ENCODE assay signal across 8 cellular contexts in genomic region chr21:33071878-33072306, GRCh38. TPM values are rescaled to one million over a fixed set of nuclear protein-coding genes. Genes with fewer than 3 reads are reported as not detected.
A peak's percentile ranks its signal among the peaks of the same experiment; 100 is the strongest.
DNase-seq lines count a peak whose midpoint lies in the region; ATAC-seq and TF ChIP-seq lines count a peak whose summit lies in the region.

No MANE protein-coding gene starts in this region.

- no peak overlapping the region for H3K27ac Mint-ChIP-seq in activated naive CD4-positive, alpha-beta T cell treated with anti-CD3 and anti-CD28 coated beads, Interleukin-2, amount 10 ng/mL, durations not matched to agents 7 days and 5 days

- H3K27me3 ChIP-seq in adipocyte (replicated peaks; ENCODE audit: control insufficient read depth, insufficient read depth, low read length): peaks cover 87% of the 10 kb centered on the region
- H3K27me3 ChIP-seq in upper lobe of left lung: peaks cover 0 to 27% (median 12%) of the 10 kb centered on the region in 4 donors

- H3K9me3 Mint-ChIP-seq in activated naive CD4-positive, alpha-beta T cell treated with anti-CD3 and anti-CD28 coated beads, Interleukin-2, amount 10 ng/mL, durations not matched to agents 7 days and 5 days: no peaks in the 10 kb centered on the region

- peaks cover 16% of the 10 kb centered on the region for H3K9me3 ChIP-seq in adipocyte (ENCODE audit: control insufficient read depth, low read length)
- peaks cover 0 to 9% (median 5%) of the 10 kb centered on the region in 4 donors for H3K9me3 ChIP-seq in upper lobe of left lung

- ATAC-seq in left lobe of liver: peak; percentile 28
- peak in 1 of 2 donors; percentile 34 for ATAC-seq in upper lobe of left lung (ENCODE audit: low FRiP score in 2 of 2)
- no peak for ATAC-seq in GM19328 (IDR thresholded peaks at IDR 0.05; ENCODE audit: unreplicated experiment)
- no peak for ATAC-seq in GM21381 (IDR thresholded peaks at IDR 0.05; ENCODE audit: unreplicated experiment)

- H3K4me1 ChIP-seq in adipocyte (ENCODE audit: control insufficient read depth, insufficient read depth, low read length): peaks cover 9% of the 10 kb centered on the region
- peaks cover 22 to 28% (median 24%) of the 10 kb centered on the region in 4 donors for H3K4me1 ChIP-seq in upper lobe of left lung

- no peak for TF ChIP-seq EP300 in upper lobe of left lung (IDR thresholded peaks at IDR 0.05)

- 4 to 6% methylated on average over 33 of the region's 33 CpGs for WGBS in upper lobe of left lung, 2 donors

- peaks cover 96% of the 10 kb centered on the region for H3K27me3 Mint-ChIP-seq in activated naive CD4-positive, alpha-beta T cell treated with anti-CD3 and anti-CD28 coated beads, Interleukin-2, amount 10 ng/mL, durations not matched to agents 7 days and 5 days

- H3K27ac ChIP-seq in upper lobe of left lung: no peak overlapping the region

- CTCF ChIA-PET in activated naive CD4-positive, alpha-beta T cell treated with anti-CD3 and anti-CD28 coated beads, Interleukin-2, amount 10 ng/mL, durations not matched to agents 7 days and 5 days (lab: Charles Lee): interaction anchor here (1.0 kb wide), 1 partner anchor 314 kb away, joined by 3 read pairs; no protein-coding TSS in a partner anchor

- H3K36me3 ChIP-seq in adipocyte (ENCODE audit: control insufficient read depth, insufficient read depth, low read length, severe bottlenecking) (no peaks in the 10 kb centered on the region), upper lobe of left lung (no peaks in the 10 kb centered on the region)

- no peak for DNase-seq in activated naive CD4-positive, alpha-beta T cell treated with anti-CD3 and anti-CD28 coated beads, Interleukin-2, amount 10 ng/mL, durations not matched to agents 7 days and 5 days
- DNase-seq in activated naive CD4-positive, alpha-beta T cell (lab: John Stamatoyannopoulos, UW): no peak
- DNase-seq in adipocyte (ENCODE audit: low read depth) (peak; percentile 9), left lobe of liver (ENCODE audit: low spot score) (no peak), upper lobe of left lung (peak; percentile 26 to 84)
- no peak for DNase-seq in stimulated activated CD4-positive, alpha-beta T cell treated with anti-CD3 and anti-CD28 coated beads, Interleukin-2, amount 100 ng/mL, for 48 hours

- TF ChIP-seq POLR2A in upper lobe of left lung (IDR thresholded peaks at IDR 0.05): no peak

- peak overlapping the region; percentile 75 for H3K4me3 ChIP-seq in adipocyte (ENCODE audit: low read length)
- H3K4me3 ChIP-seq in upper lobe of left lung: peak overlapping the region; percentile 5 to 54 (median 44)

- no peak overlapping the region for H3K9ac ChIP-seq in adipocyte (ENCODE audit: low read length)

- H3K36me3 Mint-ChIP-seq in activated naive CD4-positive, alpha-beta T cell treated with anti-CD3 and anti-CD28 coated beads, Interleukin-2, amount 10 ng/mL, durations not matched to agents 7 days and 5 days: no peaks in the 10 kb centered on the region

- peaks cover 22% of the 10 kb centered on the region for H3K4me1 Mint-ChIP-seq in activated naive CD4-positive, alpha-beta T cell treated with anti-CD3 and anti-CD28 coated beads, Interleukin-2, amount 10 ng/mL, durations not matched to agents 7 days and 5 days

- no peak for TF ChIP-seq CTCF in upper lobe of left lung (IDR thresholded peaks at IDR 0.05)

- peak overlapping the region; percentile 55 for H3K4me3 Mint-ChIP-seq in activated naive CD4-positive, alpha-beta T cell treated with anti-CD3 and anti-CD28 coated beads, Interleukin-2, amount 10 ng/mL, durations not matched to agents 7 days and 5 days

RNA-seq across cellular contexts. Expression of gene OLIG1, which starts 2.0 kb away (rescaled TPM):
- total RNA-seq in left lobe of liver (not detected), upper lobe of left lung (1 to 10 TPM in 3 of 6 donors, under 1 TPM in 2, not detected in 1; 0.54 to 3.2 (median 2.0) TPM)

RNA-seq across cellular contexts. Expression of gene OLIG2, which starts 46.2 kb away (rescaled TPM):
- total RNA-seq in left lobe of liver: not detected
- total RNA-seq in upper lobe of left lung: not detected

Comparison
In these comparisons a context has a peak if more than half of its experiments do, and no peak if none do; other contexts are left out.
1. DNase-seq: peak in adipocyte (single experiment) and upper lobe of left lung (2 of 2); none in activated naive CD4-positive, alpha-beta T cell treated with anti-CD3 and anti-CD28 coated beads, Interleukin-2, amount 10 ng/mL, durations not matched to agents 7 days and 5 days (single experiment), activated naive CD4-positive, alpha-beta T cell (0 of 4), left lobe of liver (single experiment) and stimulated activated CD4-positive, alpha-beta T cell treated with anti-CD3 and anti-CD28 coated beads, Interleukin-2, amount 100 ng/mL, for 48 hours (0 of 2).